Comparison of ENCODE assay signal across 15 cellular contexts in genomic region chr1:181732218-181732990, GRCh38.
DNase-seq lines count a peak whose midpoint lies in the region; ATAC-seq lines count a peak whose summit lies in the region.
"Had no signal": no experiment of that assay in that cellular context is flagged by ENCODE, and none has a peak within 500 bp of the region (broad histone marks: within the 10 kb centered on the region; RNA-seq: fewer than 3 reads in every experiment).

No MANE protein-coding gene starts in this region.

- H3K4me1 ChIP-seq in neuronal stem cell (ENCODE audit: control insufficient read depth in 2 of 2, insufficient read depth in 1 of 2, low read depth in 1 of 2, low read length in 2 of 2) = peaks cover 0 to 8% of the 10 kb centered on the region in 2 donors
- H3K4me1 ChIP-seq: BLaER1 treated with 17β-estradiol and CSF1 and Interleukin-3, amounts not matched to agents 10 nM and 100 nM; Caco-2 had no signal

- peak overlapping the region; percentile 30 for H2BK5ac ChIP-seq in neuronal stem cell (ENCODE audit: low read length)

- no peaks in the 10 kb centered on the region for H3K27me3 ChIP-seq in neuronal stem cell (ENCODE audit: control insufficient read depth in 3 of 3, insufficient read depth in 3 of 3, low read depth in 1 of 3, low read length in 3 of 3)
- H3K27me3 ChIP-seq: BLaER1 treated with 17β-estradiol and CSF1 and Interleukin-3, amounts not matched to agents 10 nM and 100 nM had no signal

- H3K4ac ChIP-seq in neuronal stem cell (ENCODE audit: low read length) = no peak overlapping the region

- H2AK5ac ChIP-seq in neuronal stem cell (ENCODE audit: low read depth, low read length) = peak overlapping the region; percentile 59

- no peak overlapping the region for H3K4me3 ChIP-seq in neuronal stem cell (ENCODE audit: low read length in 2 of 2)
- H3K4me3 ChIP-seq: BLaER1 treated with 17β-estradiol and CSF1 and Interleukin-3, amounts not matched to agents 10 nM and 100 nM had no signal

- no peak overlapping the region for H4K8ac ChIP-seq in neuronal stem cell (ENCODE audit: low read depth, low read length)

- H3K9me3 ChIP-seq in neuronal stem cell (replicated peaks in 1 of 2; ENCODE audit: control insufficient read depth in 2 of 2, insufficient read depth in 1 of 2, low read depth in 1 of 2, low read length in 2 of 2) = no peaks in the 10 kb centered on the region
- H3K9me3 ChIP-seq: BLaER1 treated with 17β-estradiol and CSF1 and Interleukin-3, amounts not matched to agents 10 nM and 100 nM; Caco-2 had no signal

- H3K9me3 Mint-ChIP-seq in stimulated activated naive CD8-positive, alpha-beta T cell treated with anti-CD3 and anti-CD28 coated beads, Interleukin-15, amount 100 ng/mL, for 72 hours = no peaks in the 10 kb centered on the region
- H3K9me3 Mint-ChIP-seq: CD4-positive, alpha-beta T cell; CD8-positive, alpha-beta T cell had no signal

- no peak overlapping the region for H3K27ac Mint-ChIP-seq in stimulated activated naive CD8-positive, alpha-beta T cell treated with anti-CD3 and anti-CD28 coated beads, Interleukin-15, amount 100 ng/mL, for 72 hours
- H3K27ac Mint-ChIP-seq: B cell; CD4-positive, alpha-beta T cell; CD8-positive, alpha-beta T cell had no signal

- H2AFZ ChIP-seq in neuronal stem cell (ENCODE audit: low read length) = no peak overlapping the region

- no peaks in the 10 kb centered on the region for H3K79me1 ChIP-seq in neuronal stem cell (ENCODE audit: low read depth, low read length)

- H3K36me3 ChIP-seq in neuronal stem cell (replicated peaks in 1 of 2; ENCODE audit: control insufficient read depth in 2 of 2, insufficient read depth in 2 of 2, low read length in 2 of 2) = peaks cover 0 to 2% of the 10 kb centered on the region in 2 donors
- H3K36me3 ChIP-seq: BLaER1 treated with 17β-estradiol and CSF1 and Interleukin-3, amounts not matched to agents 10 nM and 100 nM had no signal

- H3K23ac ChIP-seq in neuronal stem cell (ENCODE audit: low read depth, low read length, poor library complexity) = peak overlapping the region; percentile 61

- peak; percentile 14 for ATAC-seq in stimulated activated naive CD8-positive, alpha-beta T cell treated with anti-CD3 and anti-CD28 coated beads, Interleukin-15, amount 100 ng/mL, for 72 hours
- no peak for ATAC-seq in stimulated activated naive CD8-positive, alpha-beta T cell treated with anti-CD3 and anti-CD28 coated beads, Interleukin-15, Interleukin-2, amounts not matched to agents 100 U/mL and 50 U/mL, for 24 hours
- ATAC-seq: CD8-positive, alpha-beta T cell had no signal

- H2BK12ac ChIP-seq in neuronal stem cell (ENCODE audit: low read length) = no peak overlapping the region

- no peak overlapping the region for H3K14ac ChIP-seq in neuronal stem cell (ENCODE audit: low read length)

- no peak overlapping the region for H4K91ac ChIP-seq in neuronal stem cell (ENCODE audit: low read depth, low read length, poor library complexity)

- no peaks in the 10 kb centered on the region for H3K4me1 Mint-ChIP-seq in stimulated activated naive CD8-positive, alpha-beta T cell treated with anti-CD3 and anti-CD28 coated beads, Interleukin-15, amount 100 ng/mL, for 72 hours
- H3K4me1 Mint-ChIP-seq: B cell had no signal

- H3K9ac ChIP-seq in neuronal stem cell (ENCODE audit: low read depth, low read length, poor library complexity) = no peak overlapping the region
- H3K9ac ChIP-seq: BLaER1 treated with 17β-estradiol and CSF1 and Interleukin-3, amounts not matched to agents 10 nM and 100 nM had no signal

- no peak overlapping the region for H3K4me2 ChIP-seq in neuronal stem cell (ENCODE audit: insufficient read depth, low read length, poor library complexity, severe bottlenecking)
- H3K4me2 ChIP-seq: BLaER1 treated with 17β-estradiol and CSF1 and Interleukin-3, amounts not matched to agents 10 nM and 100 nM had no signal

- no peak overlapping the region for H3K4me3 Mint-ChIP-seq in stimulated activated naive CD8-positive, alpha-beta T cell treated with anti-CD3 and anti-CD28 coated beads, Interleukin-15, amount 100 ng/mL, for 72 hours
- H3K4me3 Mint-ChIP-seq: B cell; CD4-positive, alpha-beta T cell; CD8-positive, alpha-beta T cell had no signal

- H2BK120ac ChIP-seq in neuronal stem cell (ENCODE audit: low read depth, low read length) = no peak overlapping the region

- WGBS in neuronal stem cell (ENCODE audit: extremely low coverage in 2 of 2, insufficient read length in 2 of 2, insufficient replicate concordance in 1 of 2), 2 donors = no CpG with 5 or more reads among the region's 31 CpGs

- DNase-seq in stimulated activated naive CD8-positive, alpha-beta T cell treated with anti-CD3 and anti-CD28 coated beads, Interleukin-15, amount 100 ng/mL, for 72 hours = no peak
- DNase-seq in stimulated activated naive CD8-positive, alpha-beta T cell treated with anti-CD3 and anti-CD28 coated beads, Interleukin-15, Interleukin-2, amounts not matched to agents 100 U/mL and 50 U/mL, for 24 hours = no peak
- DNase-seq in neuronal stem cell (ENCODE audit: low spot score) = no peak
- DNase-seq in Ammon's horn (ENCODE audit: low spot score) = no peak
- DNase-seq in NCI-H748 treated with DMSO at 0.1 percent for 48 hours (lab: John Stamatoyannopoulos, UW) = no peak
- DNase-seq: 8988T; ACHN; Caco-2; Calu3; CD4-positive, alpha-beta T cell; CD8-positive, alpha-beta T cell; GF-D8 had no signal

- H3K27ac ChIP-seq in neuronal stem cell (replicated peaks; ENCODE audit: low read length) = no peak overlapping the region
- H3K27ac ChIP-seq: BLaER1 treated with 17β-estradiol and CSF1 and Interleukin-3, amounts not matched to agents 10 nM and 100 nM; C4-2B had no signal

- peak overlapping the region; percentile 69 for H2BK15ac ChIP-seq in neuronal stem cell (ENCODE audit: low read length)

- H3K27me3 Mint-ChIP-seq in stimulated activated naive CD8-positive, alpha-beta T cell treated with anti-CD3 and anti-CD28 coated beads, Interleukin-15, amount 100 ng/mL, for 72 hours = no peaks in the 10 kb centered on the region
- H3K27me3 Mint-ChIP-seq: CD4-positive, alpha-beta T cell had no signal

- peak overlapping the region; percentile 70 for H3K18ac ChIP-seq in neuronal stem cell (ENCODE audit: low read length)
